2 cellular contexts compared by ENCODE assay signal in genomic region chr14:73771848-73772705, GRCh38.
TF ChIP-seq lines count a peak whose summit lies in the region.

No MANE protein-coding gene starts in this region.

TF ChIP-seq in Ishikawa, 13 proteins besides CTCF, POLR2A, EP300 and RAD21 (continued from another document):
- TF ChIP-seq USF1 (IDR thresholded peaks at IDR 0.05): peak; percentile 92
- TF ChIP-seq TCF12 (IDR thresholded peaks at IDR 0.05; ENCODE audit: low read depth): peak; percentile 95
- TF ChIP-seq ZBTB7A (IDR thresholded peaks at IDR 0.05; ENCODE audit: low read depth): peak; percentile 44; the same call in 1 of the 2 replicates
- TF ChIP-seq TEAD4 (IDR thresholded peaks at IDR 0.05): peak; percentile 56; the same call in 1 of the 2 replicates
- peak; percentile 27; the same call in 1 of the 2 replicates for TF ChIP-seq CEBPB (IDR thresholded peaks at IDR 0.05)
- peak; percentile 51; the same call in 1 of the 2 replicates for TF ChIP-seq YY1 (IDR thresholded peaks at IDR 0.05; ENCODE audit: low read depth)
- no peak for TF ChIP-seq TAF1 (IDR thresholded peaks at IDR 0.05; ENCODE audit: low read depth)

TF ChIP-seq in K562, 482 proteins besides CTCF, POLR2A, EP300 and RAD21 (continued from another document and continues in another):
- peak; percentile 81 for TF ChIP-seq USF2 (CRISPR knock-in tag; IDR thresholded peaks at IDR 0.05)
- peak; percentile 55; the same call in 1 of the 2 replicates for TF ChIP-seq MTA3 (IDR thresholded peaks at IDR 0.05; ENCODE audit: borderline replicate concordance)
- 0 out of 2 replicates have a peak, but pooled peaks have one; percentile 29 for TF ChIP-seq SP1 (CRISPR knock-in tag; IDR thresholded peaks at IDR 0.05)
- TF ChIP-seq PRDM10 (IDR thresholded peaks at IDR 0.05; ENCODE audit: partially characterized antibody): peak; percentile 83
- TF ChIP-seq DPF2 (IDR thresholded peaks at IDR 0.05): peak; percentile 77
- 0 out of 2 replicates have a peak, but pooled peaks have one; percentile 24 for TF ChIP-seq ZNF175 (CRISPR knock-in tag; IDR thresholded peaks at IDR 0.05; ENCODE audit: low read depth)
- TF ChIP-seq ESRRB (CRISPR knock-in tag; IDR thresholded peaks at IDR 0.05; ENCODE audit: borderline replicate concordance): no peak
- TF ChIP-seq ZNF639 (CRISPR knock-in tag; conservative IDR thresholded peaks at IDR 0.05 in 1 of 2, IDR thresholded peaks at IDR 0.05 in 1 of 2): peak in 1 of 2 experiments; percentile 38; a peak in 1 of 4 replicates
- TF ChIP-seq MYNN (IDR thresholded peaks at IDR 0.05): peak; percentile 63; the same call in 1 of the 2 replicates
- TF ChIP-seq MYNN (CRISPR knock-in tag; IDR thresholded peaks at IDR 0.05): no peak
- TF ChIP-seq ARID1B (IDR thresholded peaks at IDR 0.05): peak; percentile 87
- TF ChIP-seq BMI1 (IDR thresholded peaks at IDR 0.05; ENCODE audit: low read length): no peak
- no peak for TF ChIP-seq ATF2 (CRISPR knock-in tag; IDR thresholded peaks at IDR 0.05)
- TF ChIP-seq LCOR (CRISPR knock-in tag; IDR thresholded peaks at IDR 0.05): 0 out of 2 replicates have a peak, but pooled peaks have one; percentile 55
- no peak for TF ChIP-seq NR2C2 (CRISPR knock-in tag; IDR thresholded peaks at IDR 0.05)
- TF ChIP-seq NR2C2 (tag; IDR thresholded peaks at IDR 0.05): 0 out of 2 replicates have a peak, but pooled peaks have one; percentile 17
- TF ChIP-seq MTA2 (IDR thresholded peaks at IDR 0.05; ENCODE audit: low read depth): peak; percentile 60; the same call in 1 of the 2 replicates
- no peak for TF ChIP-seq KLF10 (CRISPR knock-in tag; IDR thresholded peaks at IDR 0.05)
- no peak for TF ChIP-seq FOS (IDR thresholded peaks at IDR 0.05; ENCODE audit: extremely low read depth, insufficient read length)
- peak; percentile 19 for TF ChIP-seq HDAC3 (IDR thresholded peaks at IDR 0.05; ENCODE audit: borderline replicate concordance, partially characterized antibody)
- peak; percentile 88 for TF ChIP-seq NCOR1 (IDR thresholded peaks at IDR 0.05)
- peak; percentile 33; the same call in 1 of the 2 replicates for TF ChIP-seq ZBTB7A (IDR thresholded peaks at IDR 0.05; ENCODE audit: borderline replicate concordance, control insufficient read depth, low read depth, low read length)
- TF ChIP-seq TRIM24 (IDR thresholded peaks at IDR 0.05): peak; percentile 59 to 68
- TF ChIP-seq HMBOX1 (IDR thresholded peaks at IDR 0.05): 0 out of 2 replicates have a peak, but pooled peaks have one; percentile 42
- TF ChIP-seq SMARCE1 (IDR thresholded peaks at IDR 0.05): peak; percentile 62
- TF ChIP-seq ID3 (CRISPR knock-in tag; IDR thresholded peaks at IDR 0.05): no peak
- TF ChIP-seq ID3 (tag; IDR thresholded peaks at IDR 0.05): no peak
- peak; percentile 97 for TF ChIP-seq BHLHE40 (IDR thresholded peaks at IDR 0.05; ENCODE audit: low read length)
- TF ChIP-seq SOX6 (IDR thresholded peaks at IDR 0.05): peak; percentile 69
- peak; percentile 44; the same call in 1 of the 2 replicates for TF ChIP-seq TOE1 (IDR thresholded peaks at IDR 0.05; ENCODE audit: borderline replicate concordance)
- TF ChIP-seq TOE1 (CRISPR knock-in tag; IDR thresholded peaks at IDR 0.05; ENCODE audit: borderline replicate concordance, low read depth): no peak
- peak; percentile 97 for TF ChIP-seq SMAD1 (IDR thresholded peaks at IDR 0.05; ENCODE audit: low read depth, low read length, partially characterized antibody)
- TF ChIP-seq E2F6 (IDR thresholded peaks at IDR 0.05; ENCODE audit: borderline replicate concordance in 1 of 2, extremely low read depth in 1 of 2, insufficient read depth in 1 of 2, insufficient read length in 1 of 2, low read depth in 1 of 2, low read length in 1 of 2, poor library complexity in 1 of 2, severe bottlenecking in 1 of 2): peak; percentile 92 to 96
- peak; percentile 94 for TF ChIP-seq CBFA2T2 (conservative IDR thresholded peaks at IDR 0.05)
- TF ChIP-seq ETV6 (IDR thresholded peaks at IDR 0.05; ENCODE audit: borderline replicate concordance in 1 of 2, low read depth in 2 of 2, low read length in 1 of 2): no peak
- no peak for TF ChIP-seq ETV6 (CRISPR knock-in tag; IDR thresholded peaks at IDR 0.05; ENCODE audit: borderline replicate concordance)
